ENCODE assay signal across 12 cellular contexts in the genomic region with DNA sequence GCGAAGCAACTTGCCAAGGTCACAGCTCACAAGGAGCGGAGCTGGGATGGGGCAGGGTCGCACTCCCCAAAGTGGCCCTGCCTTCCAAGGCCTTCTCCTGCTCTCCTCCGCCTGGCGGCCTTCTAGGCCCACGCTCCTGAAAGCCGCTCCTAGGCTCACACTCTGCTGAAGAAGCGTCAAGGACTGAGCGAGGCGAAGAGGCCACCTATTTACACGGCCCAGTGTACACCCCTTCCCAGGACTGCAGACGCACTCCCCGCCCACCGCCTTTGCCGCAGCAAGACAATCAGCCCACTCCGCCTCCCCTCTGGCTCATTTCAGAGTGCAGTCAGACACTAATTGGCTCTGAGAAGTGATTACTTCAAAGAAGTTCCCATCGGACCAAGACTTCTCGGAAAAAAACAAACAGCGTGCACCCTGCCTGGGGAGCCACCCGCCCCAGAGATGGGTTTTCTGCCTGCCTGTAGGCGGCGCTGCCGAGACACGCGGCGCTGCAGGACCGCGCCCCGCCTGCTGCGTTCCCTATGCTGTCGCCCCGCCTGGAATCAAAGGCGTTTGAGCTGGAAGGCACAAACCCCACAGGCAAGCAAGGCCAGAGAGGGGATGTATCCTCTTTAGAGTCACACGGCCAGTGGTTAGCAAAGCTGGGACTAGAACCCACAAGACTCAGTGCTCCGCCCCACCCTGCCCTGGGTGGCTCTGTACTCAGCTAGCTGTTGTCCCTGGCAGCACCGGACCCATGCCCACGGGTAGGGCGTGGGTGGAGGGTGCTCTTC.
DNase-seq lines count a peak whose midpoint lies in the region; ATAC-seq and TF ChIP-seq lines count a peak whose summit lies in the region.
"Had no signal": no experiment of that assay in that cellular context is flagged by ENCODE, and none has a peak within 500 bp of the region (broad histone marks: within the 10 kb centered on the region; RNA-seq: fewer than 3 reads in every experiment).

No MANE protein-coding gene starts in this region.

- TF ChIP-seq POLR2A in upper lobe of left lung (IDR thresholded peaks at IDR 0.05): no peak

- ATAC-seq in Right ventricle myocardium inferior: no peak
- ATAC-seq in RWPE2 (ENCODE audit: low read depth): no peak
- ATAC-seq in upper lobe of left lung (ENCODE audit: low FRiP score in 2 of 2): peak; percentile 13 to 62
- no peak for ATAC-seq in SK-N-SH treated with all-trans-retinoic acid at 6 μM for 48 hours
- ATAC-seq in GM18907 (IDR thresholded peaks at IDR 0.05; ENCODE audit: unreplicated experiment): no peak
- no peak for ATAC-seq in omental fat pad (ENCODE audit: low FRiP score)

- intact Hi-C loops in Right ventricle myocardium inferior (cut with DNase I): no loop called here

- H3K27ac ChIP-seq in cardiac muscle cell (no peak overlapping the region), RWPE2 (ENCODE audit: poor library complexity, severe bottlenecking) (no peak overlapping the region), upper lobe of left lung (no peak overlapping the region)
- H3K27ac ChIP-seq: BLaER1 treated with 17β-estradiol and CSF1 and Interleukin-3, amounts not matched to agents 10 nM and 100 nM; parathyroid adenoma had no signal

- 47 to 64% methylated on average over 19 to 37 of the region's 38 CpGs for WGBS in upper lobe of left lung, 2 donors

- H3K9me3 ChIP-seq in cardiac muscle cell (ENCODE audit: low read depth) (no peaks in the 10 kb centered on the region), RWPE2 (ENCODE audit: severe bottlenecking) (no peaks in the 10 kb centered on the region), upper lobe of left lung (no peaks in the 10 kb centered on the region)
- H3K9me3 ChIP-seq: BLaER1 treated with 17β-estradiol and CSF1 and Interleukin-3, amounts not matched to agents 10 nM and 100 nM had no signal

- H3K27me3 ChIP-seq in cardiac muscle cell (no peaks in the 10 kb centered on the region), RWPE2 (ENCODE audit: insufficient read depth, poor library complexity, severe bottlenecking) (no peaks in the 10 kb centered on the region), upper lobe of left lung (no peaks in the 10 kb centered on the region)
- H3K27me3 ChIP-seq: BLaER1 treated with 17β-estradiol and CSF1 and Interleukin-3, amounts not matched to agents 10 nM and 100 nM had no signal

- no peaks in the 10 kb centered on the region for H3K4me1 ChIP-seq in cardiac muscle cell (ENCODE audit: low read depth)
- no peaks in the 10 kb centered on the region for H3K4me1 ChIP-seq in RWPE2 (ENCODE audit: insufficient read depth, poor library complexity, severe bottlenecking)
- peaks cover 2 to 10% (median 7%) of the 10 kb centered on the region in 4 donors for H3K4me1 ChIP-seq in upper lobe of left lung
- H3K4me1 ChIP-seq: BLaER1 treated with 17β-estradiol and CSF1 and Interleukin-3, amounts not matched to agents 10 nM and 100 nM; parathyroid adenoma had no signal

- DNase-seq in cardiac muscle cell (ENCODE audit: low read depth in 1 of 2, low spot score in 1 of 2): peak; percentile 26 to 80
- DNase-seq in Right ventricle myocardium inferior (ENCODE audit: missing footprints): no peak
- DNase-seq in RWPE2 (ENCODE audit: low spot score): no peak
- DNase-seq in iPS DF 4.7 (ENCODE audit: extremely low read depth, low spot score): peak; percentile 53
- DNase-seq in upper lobe of left lung: peak; percentile 45 to 76
- DNase-seq in omental fat pad (ENCODE audit: low spot score): no peak
- DNase-seq: activated CD4-positive, alpha-beta T cell treated with anti-CD3 and anti-CD28 coated beads, Interleukin-2, amount 50 U/mL, for 4 hours; stimulated activated CD8-positive, alpha-beta memory T cell treated with anti-CD3 and anti-CD28 coated beads, Interleukin-4, amount 100 ng/mL, for 48 hours had no signal

- TF ChIP-seq CTCF in cardiac muscle cell (IDR thresholded peaks at IDR 0.05; ENCODE audit: low read depth, low read length) (peak; percentile 49), RWPE2 (IDR thresholded peaks at IDR 0.05; ENCODE audit: poor library complexity, severe bottlenecking) (peak; percentile 31), upper lobe of left lung (IDR thresholded peaks at IDR 0.05) (peak in 5 of 6 experiments; percentile 14 to 61 (median 46)), omental fat pad (IDR thresholded peaks at IDR 0.05) (no peak)

- no peak for TF ChIP-seq EP300 in upper lobe of left lung (IDR thresholded peaks at IDR 0.05)

- H3K36me3 ChIP-seq in cardiac muscle cell: no peaks in the 10 kb centered on the region
- no peaks in the 10 kb centered on the region for H3K36me3 ChIP-seq in RWPE2 (ENCODE audit: low read depth)
- no peaks in the 10 kb centered on the region for H3K36me3 ChIP-seq in upper lobe of left lung
- H3K36me3 ChIP-seq: BLaER1 treated with 17β-estradiol and CSF1 and Interleukin-3, amounts not matched to agents 10 nM and 100 nM had no signal

- H3K4me3 ChIP-seq in cardiac muscle cell (no peak overlapping the region), RWPE2 (ENCODE audit: severe bottlenecking) (no peak overlapping the region), upper lobe of left lung (no peak overlapping the region)
- H3K4me3 ChIP-seq: BLaER1 treated with 17β-estradiol and CSF1 and Interleukin-3, amounts not matched to agents 10 nM and 100 nM had no signal

TF ChIP-seq in SK-N-SH treated with all-trans-retinoic acid at 6 μM for 48 hours, 23 proteins besides CTCF, POLR2A, EP300 and RAD21:
- TF ChIP-seq ZNF70 (CRISPR knock-in tag; IDR thresholded peaks at IDR 0.05) (no peak), ZNF565 (CRISPR knock-in tag; conservative IDR thresholded peaks at IDR 0.05; ENCODE audit: low read depth) (no peak), BACH2 (CRISPR knock-in tag; IDR thresholded peaks at IDR 0.05; ENCODE audit: borderline replicate concordance) (no peak), ARNTL (CRISPR knock-in tag; IDR thresholded peaks at IDR 0.05; ENCODE audit: borderline replicate concordance, low read depth) (no peak), TCF4 (CRISPR knock-in tag; IDR thresholded peaks at IDR 0.05; ENCODE audit: borderline replicate concordance) (no peak), SNAI2 (CRISPR knock-in tag; IDR thresholded peaks at IDR 0.05) (no peak), GLIS3 (CRISPR knock-in tag; IDR thresholded peaks at IDR 0.05) (no peak)
- TF ChIP-seq, protein P1, sequence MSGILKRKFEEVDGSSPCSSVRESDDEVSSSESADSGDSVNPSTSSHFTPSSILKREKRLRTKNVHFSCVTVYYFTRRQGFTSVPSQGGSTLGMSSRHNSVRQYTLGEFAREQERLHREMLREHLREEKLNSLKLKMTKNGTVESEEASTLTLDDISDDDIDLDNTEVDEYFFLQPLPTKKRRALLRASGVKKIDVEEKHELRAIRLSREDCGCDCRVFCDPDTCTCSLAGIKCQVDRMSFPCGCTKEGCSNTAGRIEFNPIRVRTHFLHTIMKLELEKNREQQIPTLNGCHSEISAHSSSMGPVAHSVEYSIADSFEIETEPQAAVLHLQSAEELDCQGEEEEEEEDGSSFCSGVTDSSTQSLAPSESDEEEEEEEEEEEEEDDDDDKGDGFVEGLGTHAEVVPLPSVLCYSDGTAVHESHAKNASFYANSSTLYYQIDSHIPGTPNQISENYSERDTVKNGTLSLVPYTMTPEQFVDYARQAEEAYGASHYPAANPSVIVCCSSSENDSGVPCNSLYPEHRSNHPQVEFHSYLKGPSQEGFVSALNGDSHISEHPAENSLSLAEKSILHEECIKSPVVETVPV (CRISPR knock-in tag; IDR thresholded peaks at IDR 0.05): no peak

Comparison
In these comparisons a context has a peak if more than half of its experiments do, and no peak if none do; other contexts are left out.
1. DNase-seq: peak in cardiac muscle cell (2 of 2), iPS DF 4.7 (single experiment) and upper lobe of left lung (2 of 2); none in Right ventricle myocardium inferior (single experiment), RWPE2 (single experiment) and omental fat pad (single experiment).
2. CTCF ChIP-seq: peak in cardiac muscle cell (single experiment), RWPE2 (single experiment) and upper lobe of left lung (5 of 6); none in omental fat pad (0 of 3).
3. ATAC-seq: peak in upper lobe of left lung (2 of 2); none in Right ventricle myocardium inferior (single experiment), RWPE2 (single experiment), SK-N-SH treated with all-trans-retinoic acid at 6 μM for 48 hours (single experiment), GM18907 (single experiment) and omental fat pad (single experiment).